ENCODE assay signal across 8 cellular contexts in genomic region chr6:44002591-44003344, GRCh38.
DNase-seq lines count a peak whose midpoint lies in the region; ATAC-seq and TF ChIP-seq lines count a peak whose summit lies in the region.

No MANE protein-coding gene starts in this region.

- CTCF ChIA-PET in AG04449 (lab: Yijun Ruan, JAX): interaction anchor here (0.6 to 5.2 kb wide), 6 partner anchors 12 to 281 kb away, joined by 3 to 42 read pairs (median 12); partner anchors contain the start of gene VEGFA

- H3K27ac ChIP-seq in cardiac muscle cell (peak overlapping the region; percentile 1), rectal smooth muscle tissue (ENCODE audit: low read depth, low read length) (no peak overlapping the region), uterus (peak overlapping the region; percentile 6 to 56)

- TF ChIP-seq POLR2A in uterus (IDR thresholded peaks at IDR 0.05): peak in 1 of 2 donors; percentile 33

- H3K27me3 ChIP-seq in NT2/D1 (ENCODE audit: insufficient read depth, insufficient read length) (no peaks in the 10 kb centered on the region), cardiac muscle cell (no peaks in the 10 kb centered on the region), rectal smooth muscle tissue (ENCODE audit: control insufficient read depth, insufficient read depth, low read length) (peaks cover 7% of the 10 kb centered on the region), uterus (no peaks in the 10 kb centered on the region)

- DNase-seq in AG04449 (ENCODE audit: low read depth, low spot score) (no peak), NT2/D1 (ENCODE audit: low read depth, low spot score) (peak; percentile 48), cardiac muscle cell (ENCODE audit: low read depth in 1 of 2, low spot score in 1 of 2) (peak; percentile 49 to 76), uterus (peak; percentile 60 to 68), midbrain (lab: John Stamatoyannopoulos, UW) (no peak)
- DNase-seq in activated gamma-delta T cell treated with anti-CD3 and anti-CD28 coated beads, Interleukin-2, amount 50 U/mL, for 16 hours (ENCODE audit: low read depth): peak; percentile 22

- peaks cover 20% of the 10 kb centered on the region for H3K4me1 ChIP-seq in NT2/D1 (ENCODE audit: insufficient read depth, insufficient read length)
- peaks cover 47% of the 10 kb centered on the region for H3K4me1 ChIP-seq in cardiac muscle cell (ENCODE audit: low read depth)
- H3K4me1 ChIP-seq in rectal smooth muscle tissue (ENCODE audit: control insufficient read depth, insufficient read depth, low read length): no peaks in the 10 kb centered on the region
- peaks cover 0 to 6% of the 10 kb centered on the region in 2 donors for H3K4me1 ChIP-seq in uterus

- no peaks in the 10 kb centered on the region for H3K36me3 ChIP-seq in NT2/D1 (ENCODE audit: insufficient read depth, insufficient read length, low read length)
- H3K36me3 ChIP-seq in cardiac muscle cell: no peaks in the 10 kb centered on the region
- H3K36me3 ChIP-seq in rectal smooth muscle tissue (ENCODE audit: control insufficient read depth, insufficient read depth, low read length): no peaks in the 10 kb centered on the region
- no peaks in the 10 kb centered on the region for H3K36me3 ChIP-seq in uterus

- H3K9me3 ChIP-seq in NT2/D1 (ENCODE audit: insufficient read depth, low read length) (peaks cover 5% of the 10 kb centered on the region; the same call in 1 of the 2 replicates), cardiac muscle cell (ENCODE audit: low read depth) (no peaks in the 10 kb centered on the region), uterus (no peaks in the 10 kb centered on the region)

- intact Hi-C loops in uterus (cut with DNase I; ENCODE audit: low total_unique reads): loop anchor here (10.0 kb wide), 1 partner anchor 228 kb away; the partner anchor contains the start of gene VEGFA

- TF ChIP-seq CTCF in AG04449 (IDR thresholded peaks at IDR 0.05; ENCODE audit: insufficient read depth, low read length, missing control alignments): peak; percentile 41
- TF ChIP-seq CTCF in cardiac muscle cell (IDR thresholded peaks at IDR 0.05; ENCODE audit: low read depth, low read length): peak; percentile 10
- peak; percentile 15 to 48 (median 32) for TF ChIP-seq CTCF in uterus (IDR thresholded peaks at IDR 0.05)

- H3K4me3 ChIP-seq in AG04449 (ENCODE audit: low read depth, low read length): peak overlapping the region; percentile 50
- peak overlapping the region; percentile 39 for H3K4me3 ChIP-seq in NT2/D1 (ENCODE audit: insufficient read length, low read depth)
- H3K4me3 ChIP-seq in cardiac muscle cell: peak overlapping the region; percentile 12
- peak overlapping the region; percentile 48 for H3K4me3 ChIP-seq in rectal smooth muscle tissue (ENCODE audit: low read length)
- H3K4me3 ChIP-seq in uterus: peak overlapping the region; percentile 4 to 29

- peak overlapping the region; percentile 72 for H3K9ac ChIP-seq in NT2/D1 (ENCODE audit: insufficient read length, low read depth)
- no peak overlapping the region for H3K9ac ChIP-seq in rectal smooth muscle tissue (ENCODE audit: low read length)

- POLR2A ChIA-PET in AG04449 (lab: Yijun Ruan, JAX): interaction anchor here (0.6 to 2.1 kb wide), 7 partner anchors 8 to 288 kb away, joined by 3 to 7 read pairs (median 3); no protein-coding TSS in a partner anchor

- peak; percentile 35 for ATAC-seq in GM21737 (IDR thresholded peaks at IDR 0.05; ENCODE audit: unreplicated experiment)

Comparison
In these comparisons a context has a peak if more than half of its experiments do, and no peak if none do; other contexts are left out.
1. DNase-seq: peak in NT2/D1 (single experiment), activated gamma-delta T cell treated with anti-CD3 and anti-CD28 coated beads, Interleukin-2, amount 50 U/mL, for 16 hours (single experiment), cardiac muscle cell (2 of 2) and uterus (2 of 2); none in AG04449 (single experiment) and midbrain (single experiment).
2. Peak in every context shown above with its lines, with median percentiles within 50 percentile points of each other: H3K4me3 ChIP-seq and CTCF ChIP-seq.